ENCODE assay signal across 27 cellular contexts in the genomic region with DNA sequence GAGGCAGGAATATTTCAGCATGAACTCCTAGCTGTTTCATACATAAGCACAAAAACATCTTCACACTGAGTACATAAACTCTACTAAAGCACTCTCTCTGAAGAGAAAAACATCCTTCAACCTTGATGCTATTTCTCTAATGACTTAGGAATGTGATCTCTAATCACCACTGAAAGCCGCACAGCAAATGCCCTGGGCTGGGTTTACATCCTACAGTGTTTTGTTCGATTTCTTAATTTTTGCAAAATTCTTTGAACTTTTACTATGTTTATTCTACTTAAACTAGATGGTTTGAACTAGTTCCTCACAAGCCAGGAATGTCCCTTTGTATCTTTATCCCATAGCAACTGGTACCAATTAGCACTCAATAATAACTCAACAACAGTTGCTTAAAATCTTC.
"Had no signal": no experiment of that assay in that cellular context is flagged by ENCODE, and none has a peak within 500 bp of the region (broad histone marks: within the 10 kb centered on the region; RNA-seq: fewer than 3 reads in every experiment).

No MANE protein-coding gene starts in this region.

- ATAC-seq: gastroesophageal sphincter; naive thymus-derived CD4-positive, alpha-beta T cell; stimulated activated effector memory CD8-positive, alpha-beta T cell treated with anti-CD3 and anti-CD28 coated beads, Interleukin-12 subunit alpha, Interleukin-12 subunit beta, amount 100 ng/mL, for 72 hours; T-helper 17 cell had no signal

- DNase-seq: activated CD4-positive, alpha-beta memory T cell treated with anti-CD3 and anti-CD28 coated beads for 36 hours; activated CD4-positive, alpha-beta T cell treated with anti-CD3 and anti-CD28 coated beads, Interleukin-2, amount 10 ng/mL, durations not matched to agents 24 days and 14 days; activated CD4-positive, CD25-positive, alpha-beta regulatory T cell treated with anti-CD3 and anti-CD28 coated beads, Interleukin-2, amount 50 U/mL, for 72 hours; activated CD8-positive, alpha-beta memory T cell treated with anti-CD3 and anti-CD28 coated beads, Interleukin-2, amount 50 U/mL, for 4 hours; activated effector memory CD4-positive, alpha-beta T cell treated with anti-CD3 and anti-CD28 coated beads, Interleukin-2, amount 50 U/mL, for 16 hours; activated naive CD4-positive, alpha-beta T cell treated with anti-CD3 and anti-CD28 coated beads for 36 hours; activated naive CD8-positive, alpha-beta T cell treated with anti-CD3 and anti-CD28 coated beads for 36 hours; activated T-cell treated with anti-CD3 and anti-CD28 coated beads, Interleukin-2, amount 50 U/mL, for 1 hour; amniotic stem cell; central memory CD4-positive, alpha-beta T cell; dermis blood vessel endothelial cell; effector CD4-positive, alpha-beta T cell; hippocampal formation; kidney; midbrain; naive thymus-derived CD4-positive, alpha-beta T cell; occipital lobe; stimulated activated CD4-positive, alpha-beta T cell treated with anti-CD3 and anti-CD28 coated beads, Interleukin-4, amount 100 ng/mL, for 24 hours; T-helper 17 cell; T1000 had no signal

- H3K27ac ChIP-seq: breast epithelium, esophagus muscularis mucosa, gastroesophageal sphincter, parathyroid adenoma, right atrium auricular region, thoracic aorta had no signal

- H3K36me3 ChIP-seq: breast epithelium, esophagus muscularis mucosa, gastroesophageal sphincter, right atrium auricular region, thoracic aorta had no signal

- H2AFZ ChIP-seq: parathyroid adenoma had no signal

- H3K4me1 ChIP-seq: breast epithelium, esophagus muscularis mucosa, gastroesophageal sphincter, parathyroid adenoma, right atrium auricular region had no signal

- H3K9ac ChIP-seq: parathyroid adenoma had no signal

- H3K4me3 ChIP-seq: breast epithelium, esophagus muscularis mucosa, gastroesophageal sphincter, right atrium auricular region, thoracic aorta had no signal

- H3K27me3 ChIP-seq: breast epithelium, esophagus muscularis mucosa, gastroesophageal sphincter, right atrium auricular region had no signal

- H3K79me2 ChIP-seq: parathyroid adenoma had no signal

- H3K9me3 ChIP-seq: breast epithelium, esophagus muscularis mucosa, gastroesophageal sphincter, right atrium auricular region, thoracic aorta had no signal
